ENCODE assay signal across 31 cellular contexts in the genomic region with DNA sequence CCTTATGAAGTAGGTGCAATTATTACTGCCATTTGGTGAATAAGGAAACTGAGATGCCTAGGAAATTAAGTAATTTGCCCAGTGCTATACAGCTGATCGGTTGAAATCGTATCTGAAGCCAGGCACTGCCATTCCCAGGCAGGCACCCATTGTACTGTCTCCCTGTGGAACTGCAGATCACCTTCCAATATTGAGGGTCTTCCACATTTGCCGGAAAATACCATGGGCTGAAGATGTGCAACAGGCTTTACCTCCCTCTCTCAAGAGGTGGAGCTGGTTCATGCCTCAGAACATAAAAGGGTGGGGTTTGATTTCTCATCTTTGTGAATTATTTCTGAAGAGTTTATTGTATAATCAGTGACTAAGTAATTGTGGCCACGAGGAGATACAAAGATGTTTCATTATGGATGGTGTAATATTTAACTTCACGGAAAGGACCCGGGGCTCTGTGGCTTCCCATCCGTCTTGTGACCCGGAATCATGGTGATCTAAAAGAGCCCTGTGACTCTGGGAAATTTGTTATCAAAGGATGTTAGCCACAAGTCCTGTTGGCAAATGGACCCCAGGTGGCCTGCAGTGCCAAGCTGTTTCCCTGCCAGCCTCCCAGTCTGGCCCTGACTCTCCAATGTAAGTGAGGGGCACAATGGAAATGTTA.
DNase-seq lines count a peak whose midpoint lies in the region; ATAC-seq, FAIRE-seq and TF ChIP-seq lines count a peak whose summit lies in the region.
"Had no signal": no experiment of that assay in that cellular context is flagged by ENCODE, and none has a peak within 500 bp of the region (broad histone marks: within the 10 kb centered on the region; RNA-seq: fewer than 3 reads in every experiment).

No MANE protein-coding gene starts in this region.

- peaks cover 37 to 61% of the 10 kb centered on the region in 2 donors for H3K4me1 ChIP-seq in mucosa of rectum (ENCODE audit: control insufficient read depth in 2 of 2, insufficient read depth in 2 of 2, low read length in 2 of 2)
- H3K4me1 ChIP-seq: prostate gland had no signal

- no peaks in the 10 kb centered on the region for H3K36me3 ChIP-seq in mucosa of rectum (ENCODE audit: control insufficient read depth in 2 of 2, insufficient read depth in 2 of 2, low read length in 2 of 2)
- H3K36me3 ChIP-seq: BLaER1 treated with 17β-estradiol and CSF1 and Interleukin-3, amounts not matched to agents 10 nM and 100 nM; gastrocnemius medialis; prostate gland had no signal

- peak overlapping the region in 1 of 2 donors; percentile 46 for H3K9ac ChIP-seq in mucosa of rectum (ENCODE audit: low read depth in 1 of 2, low read length in 2 of 2)
- H3K9ac ChIP-seq: BLaER1 treated with 17β-estradiol and CSF1 and Interleukin-3, amounts not matched to agents 10 nM and 100 nM had no signal

- no peaks in the 10 kb centered on the region for H3K9me3 ChIP-seq in mucosa of rectum (ENCODE audit: control insufficient read depth in 2 of 2, low read length in 2 of 2)
- H3K9me3 ChIP-seq: BLaER1 treated with 17β-estradiol and CSF1 and Interleukin-3, amounts not matched to agents 10 nM and 100 nM; gastrocnemius medialis; prostate gland had no signal

- intact Hi-C loops in Calu3 (cut with micrococcal nuclease; ENCODE audit: unreplicated experiment), result no loop called here

- H3K4me1 Mint-ChIP-seq in Calu3 (ENCODE audit: low read depth, unreplicated experiment) (peaks cover 46% of the 10 kb centered on the region), chondrocyte (ENCODE audit: low read depth) (peaks cover 33% of the 10 kb centered on the region)
- H3K4me1 Mint-ChIP-seq: activated naive CD8-positive, alpha-beta T cell treated with anti-CD3 and anti-CD28 coated beads for 36 hours; naive B cell had no signal

- peak overlapping the region; percentile 75 to 81 for H3K27ac ChIP-seq in mucosa of rectum (ENCODE audit: low read depth in 2 of 2, low read length in 2 of 2)
- H3K27ac ChIP-seq: BLaER1 treated with 17β-estradiol and CSF1 and Interleukin-3, amounts not matched to agents 10 nM and 100 nM; prostate gland; VCaP had no signal

- ATAC-seq in HG03039 (IDR thresholded peaks at IDR 0.05; ENCODE audit: unreplicated experiment) (no peak), HG02973 (IDR thresholded peaks at IDR 0.05; ENCODE audit: unreplicated experiment) (no peak)
- ATAC-seq: activated T-cell treated with anti-CD3 and anti-CD28 coated beads, Interleukin-2, amount 50 U/mL, for 4 hours; gastrocnemius medialis; left lobe of liver; stimulated activated effector memory CD8-positive, alpha-beta T cell treated with anti-CD3 and anti-CD28 coated beads, Interleukin-12 subunit alpha, Interleukin-12 subunit beta, amount 100 ng/mL, for 72 hours had no signal

- no peaks in the 10 kb centered on the region for H3K27me3 Mint-ChIP-seq in Calu3 (ENCODE audit: unreplicated experiment)
- no peaks in the 10 kb centered on the region for H3K27me3 Mint-ChIP-seq in chondrocyte (ENCODE audit: low read depth)
- H3K27me3 Mint-ChIP-seq: activated naive CD8-positive, alpha-beta T cell treated with anti-CD3 and anti-CD28 coated beads for 36 hours; type B pancreatic cell had no signal

- no peaks in the 10 kb centered on the region for H3K36me3 Mint-ChIP-seq in Calu3 (ENCODE audit: insufficient read depth, unreplicated experiment)
- H3K36me3 Mint-ChIP-seq in chondrocyte (ENCODE audit: low read depth), result no peaks in the 10 kb centered on the region
- H3K36me3 Mint-ChIP-seq: activated naive CD8-positive, alpha-beta T cell treated with anti-CD3 and anti-CD28 coated beads for 36 hours; naive B cell; stimulated activated effector memory CD8-positive, alpha-beta T cell treated with anti-CD3 and anti-CD28 coated beads, Interleukin-12 subunit alpha, Interleukin-12 subunit beta, amount 100 ng/mL, for 72 hours; type B pancreatic cell had no signal

- no peaks in the 10 kb centered on the region for H3K27me3 ChIP-seq in mucosa of rectum (ENCODE audit: control insufficient read depth in 2 of 2, insufficient read depth in 2 of 2, low read length in 2 of 2)
- H3K27me3 ChIP-seq: BLaER1 treated with 17β-estradiol and CSF1 and Interleukin-3, amounts not matched to agents 10 nM and 100 nM; gastrocnemius medialis had no signal

- H3K4me3 ChIP-seq in mucosa of rectum (ENCODE audit: low read length in 2 of 2), result peak overlapping the region; percentile 33 to 62
- H3K4me3 ChIP-seq: BLaER1 treated with 17β-estradiol and CSF1 and Interleukin-3, amounts not matched to agents 10 nM and 100 nM; gastrocnemius medialis; prostate gland had no signal

- CTCF ChIA-PET in Calu3 (lab: Charles Lee), result no interaction called here

- DNase-seq in Calu3 (peak; percentile 10), RCC 7860 (ENCODE audit: low spot score) (peak; percentile 79), foreskin melanocyte (peak; percentile 77), HuH-7 (ENCODE audit: low spot score) (no peak), chondrocyte (ENCODE audit: low spot score) (no peak)
- DNase-seq: activated CD4-positive, alpha-beta T cell treated with anti-CD3 and anti-CD28 coated beads for 48 hours; activated gamma-delta T cell; activated naive CD8-positive, alpha-beta T cell treated with anti-CD3 and anti-CD28 coated beads for 36 hours; activated T-cell treated with anti-CD3 and anti-CD28 coated beads, Interleukin-2, amount 50 U/mL, for 4 hours; aorta; dermis blood vessel endothelial cell; DMS79 treated with DMSO at 0.1 percent for 48 hours; gastrocnemius medialis; GF-D8; mesendoderm; naive B cell; NCI-H1048; NCI-H1694 treated with DMSO at 0.1 percent for 48 hours; NCI-H446; NCI-H748 treated with DMSO at 0.1 percent for 48 hours; nucleus accumbens; T-helper 9 cell had no signal

- no peak overlapping the region for H3K4me3 Mint-ChIP-seq in Calu3 (ENCODE audit: low read depth, unreplicated experiment)
- H3K4me3 Mint-ChIP-seq in chondrocyte (ENCODE audit: unreplicated experiment), result no peak overlapping the region
- H3K4me3 Mint-ChIP-seq: activated naive CD8-positive, alpha-beta T cell treated with anti-CD3 and anti-CD28 coated beads for 36 hours; activated T-cell treated with anti-CD3 and anti-CD28 coated beads, Interleukin-2, amount 50 U/mL, for 4 hours; naive B cell; stimulated activated effector memory CD8-positive, alpha-beta T cell treated with anti-CD3 and anti-CD28 coated beads, Interleukin-12 subunit alpha, Interleukin-12 subunit beta, amount 100 ng/mL, for 72 hours; type B pancreatic cell had no signal

- TF ChIP-seq CTCF in Calu3 (IDR thresholded peaks at IDR 0.05; ENCODE audit: unreplicated experiment) (no peak), chondrocyte (IDR thresholded peaks at IDR 0.05) (no peak)

- BruUV-seq in Calu3 (replicated peaks; lab: Mats Ljungman, UMichigan), result no TSS peak

- peak; percentile 97 for FAIRE-seq in RCC 7860 (lab: Jason Lieb, UNC)

- H3K9me3 Mint-ChIP-seq in Calu3 (ENCODE audit: low read depth, unreplicated experiment) (no peaks in the 10 kb centered on the region), chondrocyte (ENCODE audit: low read depth) (no peaks in the 10 kb centered on the region)
- H3K9me3 Mint-ChIP-seq: activated naive CD8-positive, alpha-beta T cell treated with anti-CD3 and anti-CD28 coated beads for 36 hours; activated T-cell treated with anti-CD3 and anti-CD28 coated beads, Interleukin-2, amount 50 U/mL, for 4 hours; stimulated activated effector memory CD8-positive, alpha-beta T cell treated with anti-CD3 and anti-CD28 coated beads, Interleukin-12 subunit alpha, Interleukin-12 subunit beta, amount 100 ng/mL, for 72 hours; type B pancreatic cell had no signal

- H3K27ac Mint-ChIP-seq in Calu3 (ENCODE audit: unreplicated experiment) (no peak overlapping the region), chondrocyte (ENCODE audit: unreplicated experiment) (no peak overlapping the region)
- H3K27ac Mint-ChIP-seq: activated naive CD8-positive, alpha-beta T cell treated with anti-CD3 and anti-CD28 coated beads for 36 hours; naive B cell; stimulated activated effector memory CD8-positive, alpha-beta T cell treated with anti-CD3 and anti-CD28 coated beads, Interleukin-12 subunit alpha, Interleukin-12 subunit beta, amount 100 ng/mL, for 72 hours; type B pancreatic cell had no signal

Comparison
In these comparisons a context has a peak if more than half of its experiments do, and no peak if none do; other contexts are left out.
1. DNase-seq: peak in Calu3 (single experiment), RCC 7860 (single experiment) and foreskin melanocyte (single experiment); none in HuH-7 (single experiment) and chondrocyte (single experiment).